Comparison of ENCODE assay signal across 10 cellular contexts in genomic region chrX:49761481-49761880, GRCh38.
DNase-seq lines count a peak whose midpoint lies in the region; ATAC-seq and TF ChIP-seq lines count a peak whose summit lies in the region.
"Had no signal": no experiment of that assay in that cellular context is flagged by ENCODE, and none has a peak within 500 bp of the region (broad histone marks: within the 10 kb centered on the region; RNA-seq: fewer than 3 reads in every experiment).

No MANE protein-coding gene starts in this region.

- ATAC-seq in HG02870 (IDR thresholded peaks at IDR 0.05; ENCODE audit: unreplicated experiment) (no peak), GM21825 (IDR thresholded peaks at IDR 0.05; ENCODE audit: unreplicated experiment) (no peak)

- H3K9me3 Mint-ChIP-seq in nephron progenitor cell, result peaks cover 33% of the 10 kb centered on the region
- H3K9me3 Mint-ChIP-seq: activated B cell treated with CpG ODN at 0.5 μM for 24 hours, naive B cell had no signal

- no peak overlapping the region for H3K4me3 ChIP-seq in astrocyte of the spinal cord (ENCODE audit: low read depth, low read length)

- in situ Hi-C loops in astrocyte of the spinal cord (cut with HindIII; ENCODE audit: low sequenced_read_pairs), result no loop called here

- H3K4me1 Mint-ChIP-seq in nephron progenitor cell, result no peaks in the 10 kb centered on the region
- H3K4me1 Mint-ChIP-seq: activated B cell treated with CpG ODN at 0.5 μM for 24 hours had no signal

- peaks cover 3% of the 10 kb centered on the region for H3K27me3 Mint-ChIP-seq in nephron progenitor cell (ENCODE audit: low read depth, poor library complexity)

- peak in 2 of 3 experiments; percentile 3 to 40 for DNase-seq in NCI-H1417 (lab: John Stamatoyannopoulos, UW)
- DNase-seq in NCI-H1417 treated with DMSO at 0.1 percent for 48 hours (lab: John Stamatoyannopoulos, UW), result no peak
- DNase-seq in Kasumi-1 (lab: John Stamatoyannopoulos, UW), result peak; percentile 19 to 20
- no peak for DNase-seq in astrocyte of the spinal cord (ENCODE audit: low read depth, low spot score)
- DNase-seq in nephron progenitor cell, result peak; percentile 5
- no peak for DNase-seq in UCSD-AML1 (lab: John Stamatoyannopoulos, UW; ENCODE audit: unreplicated experiment)
- DNase-seq: activated B cell treated with CpG ODN at 0.5 μM for 24 hours, naive B cell had no signal

- no peak overlapping the region for H3K27ac Mint-ChIP-seq in nephron progenitor cell
- H3K27ac Mint-ChIP-seq: activated B cell treated with CpG ODN at 0.5 μM for 24 hours had no signal

- no peak overlapping the region for H3K4me3 Mint-ChIP-seq in nephron progenitor cell
- H3K4me3 Mint-ChIP-seq: activated B cell treated with CpG ODN at 0.5 μM for 24 hours, naive B cell had no signal

- no peaks in the 10 kb centered on the region for H3K36me3 Mint-ChIP-seq in nephron progenitor cell (ENCODE audit: low read depth)
- H3K36me3 Mint-ChIP-seq: naive B cell had no signal

- TF ChIP-seq CTCF in astrocyte of the spinal cord (IDR thresholded peaks at IDR 0.05; ENCODE audit: low read depth, low read length), result peak; percentile 46
- TF ChIP-seq CTCF in nephron progenitor cell (IDR thresholded peaks at IDR 0.05), result peak; percentile 47

Comparison
In these comparisons a context has a peak if more than half of its experiments do, and no peak if none do; other contexts are left out.
1. DNase-seq: peak in NCI-H1417 (2 of 3), Kasumi-1 (2 of 2) and nephron progenitor cell (single experiment); none in NCI-H1417 treated with DMSO at 0.1 percent for 48 hours (single experiment), astrocyte of the spinal cord (single experiment) and UCSD-AML1 (single experiment).